26 cellular contexts compared by ENCODE assay signal in the genomic region with DNA sequence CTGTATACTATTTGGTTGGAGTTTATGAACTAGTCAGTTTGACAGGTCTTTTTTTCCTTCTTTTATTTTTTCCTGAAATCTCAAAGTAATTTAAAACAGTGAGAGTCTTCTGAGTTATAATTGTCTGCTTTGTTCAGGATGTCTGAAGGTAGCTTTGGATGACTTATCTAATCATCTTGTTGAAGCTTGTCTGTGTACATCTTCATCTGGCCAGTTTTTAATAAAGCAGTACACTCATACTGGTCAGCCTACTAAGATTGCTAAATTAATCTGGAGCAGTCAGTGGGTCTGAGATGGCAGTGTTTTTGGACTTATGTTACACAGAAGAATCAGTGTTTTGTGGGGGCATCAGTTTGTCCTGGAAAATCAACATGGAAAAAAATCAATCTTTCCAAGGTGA.
DNase-seq lines count a peak whose midpoint lies in the region; ATAC-seq and TF ChIP-seq lines count a peak whose summit lies in the region.
"Had no signal": no experiment of that assay in that cellular context is flagged by ENCODE, and none has a peak within 500 bp of the region (broad histone marks: within the 10 kb centered on the region; RNA-seq: fewer than 3 reads in every experiment).

No MANE protein-coding gene starts in this region.

- peak; percentile 18 for DNase-seq in GM23248
- DNase-seq in PC-3 = no peak
- DNase-seq in epithelial cell of proximal tubule (ENCODE audit: low read depth) = no peak
- DNase-seq in sigmoid colon = no peak
- DNase-seq in NCI-H2107 (lab: John Stamatoyannopoulos, UW) = no peak
- DNase-seq: BE2C; Calu3; CD8-positive, alpha-beta memory T cell; DMS153; DND-41; H7; IMR-90; KG1; NCI-H1105 treated with DMSO at 0.1 percent for 48 hours; NCI-H146; NCI-H1930; NCI-H446; NCI-H524 treated with DMSO at 0.1 percent for 48 hours; NCI-H774; NK-92 treated with Interleukin-12 subunit alpha and Interleukin-12 subunit beta, amount 100 ng/mL, for 24 hours; SHP77 had no signal

- H4K20me1 ChIP-seq in GM23248 (ENCODE audit: insufficient read depth) (no peaks in the 10 kb centered on the region), PC-3 (ENCODE audit: low read length) (no peaks in the 10 kb centered on the region)

- H3F3A ChIP-seq in GM23248 (ENCODE audit: insufficient read depth) = peaks cover 9% of the 10 kb centered on the region
- H3F3A ChIP-seq in PC-3 (ENCODE audit: low read length, unreplicated experiment) = no peaks in the 10 kb centered on the region

- intact Hi-C loops in PC-3 (cut with micrococcal nuclease) = no loop called here
- intact Hi-C loops in sigmoid colon (cut with DNase I) = no loop called here

- H2AFZ ChIP-seq in GM23248 (no peak overlapping the region), PC-3 (ENCODE audit: low read length) (0 out of 2 replicates have a peak overlapping the region, but pooled peaks have one; percentile 10)
- H2AFZ ChIP-seq: PC-9 had no signal

- no peaks in the 10 kb centered on the region for H3K36me3 ChIP-seq in GM23248 (ENCODE audit: low read depth)
- H3K36me3 ChIP-seq in PC-3 (ENCODE audit: low read depth, low read length) = no peaks in the 10 kb centered on the region
- no peaks in the 10 kb centered on the region for H3K36me3 ChIP-seq in sigmoid colon
- H3K36me3 ChIP-seq: BE2C, MG63 had no signal

- ATAC-seq in PC-3 (no peak), HG03571 (IDR thresholded peaks at IDR 0.05; ENCODE audit: unreplicated experiment) (no peak), GM19452 (IDR thresholded peaks at IDR 0.05; ENCODE audit: unreplicated experiment) (no peak)
- ATAC-seq: A549 had no signal

- H3K9me3 ChIP-seq in GM23248 (ENCODE audit: low read depth) = no peaks in the 10 kb centered on the region
- 0 out of 2 replicates have a peak, but pooled peaks cover 3% of the 10 kb centered on the region for H3K9me3 ChIP-seq in PC-3 (ENCODE audit: low read length)
- H3K9me3 ChIP-seq in sigmoid colon = no peaks in the 10 kb centered on the region
- H3K9me3 ChIP-seq: A549, BE2C had no signal

- H3K79me2 ChIP-seq in GM23248 (ENCODE audit: insufficient read depth) = no peaks in the 10 kb centered on the region
- no peaks in the 10 kb centered on the region for H3K79me2 ChIP-seq in PC-3 (ENCODE audit: low read length)

- H3K9me2 ChIP-seq in GM23248 (ENCODE audit: insufficient read depth) (no peaks in the 10 kb centered on the region; the same call in 1 of the 2 replicates), PC-3 (replicated peaks; ENCODE audit: low read length) (no peaks in the 10 kb centered on the region)

- H3K9ac ChIP-seq in GM23248 (no peak overlapping the region), PC-3 (ENCODE audit: low read length) (peak overlapping the region; percentile 42)

- H3K27me3 ChIP-seq in GM23248 (replicated peaks; ENCODE audit: insufficient read depth) (no peaks in the 10 kb centered on the region), PC-3 (ENCODE audit: low read length) (no peaks in the 10 kb centered on the region), sigmoid colon (no peaks in the 10 kb centered on the region)
- H3K27me3 ChIP-seq: BE2C, MG63 had no signal

- CTCF ChIA-PET in PC-3 (lab: Charles Lee) = no interaction called here

- peak overlapping the region; percentile 16 for H3K27ac ChIP-seq in GM23248
- peak overlapping the region; percentile 78 for H3K27ac ChIP-seq in PC-3 (ENCODE audit: low read length)
- H3K27ac ChIP-seq in sigmoid colon = no peak overlapping the region
- H3K27ac ChIP-seq: A549, PC-9 had no signal

- H3K4me3 ChIP-seq in GM23248 (no peak overlapping the region), PC-3 (ENCODE audit: low read length) (no peak overlapping the region), epithelial cell of proximal tubule (ENCODE audit: low read depth, low read length) (peak overlapping the region; percentile 13), sigmoid colon (no peak overlapping the region)
- H3K4me3 ChIP-seq: A549, MG63, PC-9 had no signal

- H3K4me1 ChIP-seq in GM23248 (ENCODE audit: insufficient read depth) (peaks cover 22% of the 10 kb centered on the region), PC-3 (ENCODE audit: insufficient read depth, low read length) (peaks cover 24% of the 10 kb centered on the region), sigmoid colon (no peaks in the 10 kb centered on the region)
- H3K4me1 ChIP-seq: A549 had no signal

- no peak for TF ChIP-seq EP300 in sigmoid colon (IDR thresholded peaks at IDR 0.05)

- TF ChIP-seq POLR2A in sigmoid colon (IDR thresholded peaks at IDR 0.05) = no peak

- TF ChIP-seq CTCF in PC-3 (conservative IDR thresholded peaks at IDR 0.05; ENCODE audit: low read depth, low read length) (no peak), epithelial cell of proximal tubule (conservative IDR thresholded peaks at IDR 0.05; ENCODE audit: low read depth, low read length) (no peak), sigmoid colon (IDR thresholded peaks at IDR 0.05) (no peak)

- in situ Hi-C loops in GM23248 (cut with MboI) = no loop called here

- H3K4me2 ChIP-seq in GM23248 (ENCODE audit: unreplicated experiment) (no peak overlapping the region), PC-3 (ENCODE audit: low read length) (peak overlapping the region; percentile 67)
- H3K4me2 ChIP-seq: PC-9 had no signal

- no TSS peak for BruUV-seq in PC-3 (replicated peaks; lab: Mats Ljungman, UMichigan)

- POLR2A ChIA-PET in PC-3 (lab: Charles Lee; ENCODE audit: unreplicated experiment) = interaction anchor here (0.6 kb wide), 1 partner anchor 505 kb away, joined by 3 read pairs; no protein-coding TSS in a partner anchor

Comparison
In these comparisons a context has a peak if more than half of its experiments do, and no peak if none do; other contexts are left out.
1. H3K27ac ChIP-seq: peak in GM23248 (single experiment) and PC-3 (single experiment); none in sigmoid colon (0 of 4).